ENCODE assay signal across 23 cellular contexts in genomic region chr2:159204381-159204780, GRCh38.
"Had no signal": no experiment of that assay in that cellular context is flagged by ENCODE, and none has a peak within 500 bp of the region (broad histone marks: within the 10 kb centered on the region; RNA-seq: fewer than 3 reads in every experiment).

No MANE protein-coding gene starts in this region.

- H3K9me3 ChIP-seq: left lung, pancreas, prostate gland, suprapubic skin, thoracic aorta, tibial nerve, uterus had no signal

- H3K27me3 ChIP-seq: left lung, pancreas, suprapubic skin, tibial nerve, uterus had no signal

- H3K27ac ChIP-seq: left lung, pancreas, prostate gland, skin epidermis, suprapubic skin, tibial nerve had no signal

- H3K4me3 ChIP-seq: left lung, pancreas, prostate gland, skin epidermis, suprapubic skin, thoracic aorta, tibial nerve, uterus had no signal

- DNase-seq: head of caudate nucleus; immature natural killer cell; kidney; left colon; left lung; mesendoderm; naive thymus-derived CD4-positive, alpha-beta T cell; nephron progenitor cell; nucleus accumbens; pancreas; posterior cingulate gyrus; retina; right cardiac atrium; stimulated activated CD4-positive, alpha-beta T cell treated with anti-CD3 and anti-CD28 coated beads, Interleukin-4, amount 100 ng/mL, for 24 hours; stimulated activated naive CD4-positive, alpha-beta T cell; uterus had no signal

- ATAC-seq: left colon; left lung; naive thymus-derived CD4-positive, alpha-beta T cell; pancreas; right cardiac atrium; sciatic nerve; stimulated activated effector memory CD8-positive, alpha-beta T cell treated with anti-CD3 and anti-CD28 coated beads, Interleukin-12 subunit alpha, Interleukin-12 subunit beta, amount 100 ng/mL, for 72 hours had no signal

- H3K4me1 ChIP-seq: prostate gland, suprapubic skin, uterus had no signal

- H3K36me3 ChIP-seq: prostate gland, thoracic aorta, uterus had no signal
